ENCODE assay signal across 1 cellular context in genomic region chr6:149545754-149546471, GRCh38.
TF ChIP-seq lines count a peak whose summit lies in the region.

TSS of gene PPIL4 (minus strand) at chr6:149546043. CDS start at chr6:149546005, 38 bp downstream.

TF ChIP-seq in HEK293, 187 proteins besides CTCF, POLR2A, EP300 and RAD21 (continued from another document and continues in another):
- TF ChIP-seq ZBTB26 (tag by site-specific recombination; optimal IDR thresholded peaks at IDR 0.05) (peak; percentile 86), ZNF510 (tag by site-specific recombination; IDR thresholded peaks at IDR 0.05; ENCODE audit: insufficient replicate concordance) (no peak), ZNF623 (tag by site-specific recombination; IDR thresholded peaks at IDR 0.05) (no peak), ZNF747 (tag by site-specific recombination; IDR thresholded peaks at IDR 0.05) (no peak), ZNF175 (tag by site-specific recombination; IDR thresholded peaks at IDR 0.05) (no peak), BCL11B (tag by site-specific recombination; IDR thresholded peaks at IDR 0.05; ENCODE audit: low read depth) (no peak), ZNF560 (tag by site-specific recombination; IDR thresholded peaks at IDR 0.05; ENCODE audit: borderline replicate concordance) (no peak), ZFP3 (tag by site-specific recombination; IDR thresholded peaks at IDR 0.05; ENCODE audit: low read depth) (no peak), ZBTB1 (tag by site-specific recombination; IDR thresholded peaks at IDR 0.05) (no peak), ZBTB6 (tag by site-specific recombination; IDR thresholded peaks at IDR 0.05) (no peak), ZBTB20 (tag by site-specific recombination; IDR thresholded peaks at IDR 0.05) (peak; percentile 43; the same call in 1 of the 2 replicates), ZNF626 (tag by site-specific recombination; IDR thresholded peaks at IDR 0.05) (no peak), ZNF423 (tag by site-specific recombination; IDR thresholded peaks at IDR 0.05) (no peak), SCRT2 (tag by site-specific recombination; IDR thresholded peaks at IDR 0.05) (no peak), ZNF140 (tag by site-specific recombination; IDR thresholded peaks at IDR 0.05) (no peak), ZNF473 (tag by site-specific recombination; IDR thresholded peaks at IDR 0.05) (no peak), ZNF768 (tag by site-specific recombination; IDR thresholded peaks at IDR 0.05) (no peak), ZNF239 (tag by site-specific recombination; IDR thresholded peaks at IDR 0.05) (no peak), RBAK (tag by site-specific recombination; IDR thresholded peaks at IDR 0.05) (no peak), ZSCAN4 (tag by site-specific recombination; IDR thresholded peaks at IDR 0.05) (peak; percentile 43), GFI1B (tag by site-specific recombination; IDR thresholded peaks at IDR 0.05) (no peak), ZNF157 (tag by site-specific recombination; IDR thresholded peaks at IDR 0.05) (no peak), KLF1 (tag by site-specific recombination; IDR thresholded peaks at IDR 0.05) (peak; percentile 48), ZNF426 (tag by site-specific recombination; IDR thresholded peaks at IDR 0.05) (no peak), IKZF3 (tag by site-specific recombination; IDR thresholded peaks at IDR 0.05) (peak; percentile 18; the same call in 1 of the 2 replicates), GLIS2 (tag by site-specific recombination; IDR thresholded peaks at IDR 0.05) (peak; percentile 39), ZSCAN18 (tag by site-specific recombination; IDR thresholded peaks at IDR 0.05) (no peak), TRIM28 (IDR thresholded peaks at IDR 0.05; ENCODE audit: borderline replicate concordance, low read length) (peak; percentile 34; the same call in 1 of the 2 replicates), ZNF248 (tag by site-specific recombination; IDR thresholded peaks at IDR 0.05) (no peak), ZNF664 (tag by site-specific recombination; IDR thresholded peaks at IDR 0.05) (0 out of 2 replicates have a peak, but pooled peaks have one; percentile 25), ZBTB7A (tag by site-specific recombination; IDR thresholded peaks at IDR 0.05; ENCODE audit: low read depth) (peak; percentile 57), OSR2 (tag by site-specific recombination; IDR thresholded peaks at IDR 0.05) (no peak), SCRT1 (tag by site-specific recombination; IDR thresholded peaks at IDR 0.05; ENCODE audit: borderline replicate concordance) (no peak), ZNF610 (tag by site-specific recombination; IDR thresholded peaks at IDR 0.05; ENCODE audit: borderline replicate concordance) (peak; percentile 70; the same call in 1 of the 2 replicates), ZNF677 (tag by site-specific recombination; IDR thresholded peaks at IDR 0.05) (no peak), ZNF530 (tag by site-specific recombination; IDR thresholded peaks at IDR 0.05; ENCODE audit: low read depth) (no peak), ZNF76 (tag by site-specific recombination; IDR thresholded peaks at IDR 0.05; ENCODE audit: borderline replicate concordance, low read depth) (peak; percentile 67; the same call in 1 of the 2 replicates), ZBTB8A (tag by site-specific recombination; IDR thresholded peaks at IDR 0.05) (peak; percentile 83), PRDM2 (tag by site-specific recombination; IDR thresholded peaks at IDR 0.05; ENCODE audit: borderline replicate concordance) (no peak), ZNF335 (tag by site-specific recombination; conservative IDR thresholded peaks at IDR 0.05) (peak; percentile 84), GLI2 (tag by site-specific recombination; IDR thresholded peaks at IDR 0.05; ENCODE audit: borderline replicate concordance, low read depth) (no peak), ZNF585B (tag by site-specific recombination; IDR thresholded peaks at IDR 0.05) (no peak), ZBTB21 (tag by site-specific recombination; IDR thresholded peaks at IDR 0.05) (peak; percentile 95), ZNF600 (tag by site-specific recombination; IDR thresholded peaks at IDR 0.05) (0 out of 2 replicates have a peak, but pooled peaks have one; percentile 32)
- TF ChIP-seq, protein P1, sequence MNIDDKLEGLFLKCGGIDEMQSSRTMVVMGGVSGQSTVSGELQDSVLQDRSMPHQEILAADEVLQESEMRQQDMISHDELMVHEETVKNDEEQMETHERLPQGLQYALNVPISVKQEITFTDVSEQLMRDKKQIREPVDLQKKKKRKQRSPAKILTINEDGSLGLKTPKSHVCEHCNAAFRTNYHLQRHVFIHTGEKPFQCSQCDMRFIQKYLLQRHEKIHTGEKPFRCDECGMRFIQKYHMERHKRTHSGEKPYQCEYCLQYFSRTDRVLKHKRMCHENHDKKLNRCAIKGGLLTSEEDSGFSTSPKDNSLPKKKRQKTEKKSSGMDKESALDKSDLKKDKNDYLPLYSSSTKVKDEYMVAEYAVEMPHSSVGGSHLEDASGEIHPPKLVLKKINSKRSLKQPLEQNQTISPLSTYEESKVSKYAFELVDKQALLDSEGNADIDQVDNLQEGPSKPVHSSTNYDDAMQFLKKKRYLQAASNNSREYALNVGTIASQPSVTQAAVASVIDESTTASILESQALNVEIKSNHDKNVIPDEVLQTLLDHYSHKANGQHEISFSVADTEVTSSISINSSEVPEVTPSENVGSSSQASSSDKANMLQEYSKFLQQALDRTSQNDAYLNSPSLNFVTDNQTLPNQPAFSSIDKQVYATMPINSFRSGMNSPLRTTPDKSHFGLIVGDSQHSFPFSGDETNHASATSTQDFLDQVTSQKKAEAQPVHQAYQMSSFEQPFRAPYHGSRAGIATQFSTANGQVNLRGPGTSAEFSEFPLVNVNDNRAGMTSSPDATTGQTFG (tag by site-specific recombination; IDR thresholded peaks at IDR 0.05; ENCODE audit: borderline replicate concordance) = no peak
- TF ChIP-seq, protein P2, sequence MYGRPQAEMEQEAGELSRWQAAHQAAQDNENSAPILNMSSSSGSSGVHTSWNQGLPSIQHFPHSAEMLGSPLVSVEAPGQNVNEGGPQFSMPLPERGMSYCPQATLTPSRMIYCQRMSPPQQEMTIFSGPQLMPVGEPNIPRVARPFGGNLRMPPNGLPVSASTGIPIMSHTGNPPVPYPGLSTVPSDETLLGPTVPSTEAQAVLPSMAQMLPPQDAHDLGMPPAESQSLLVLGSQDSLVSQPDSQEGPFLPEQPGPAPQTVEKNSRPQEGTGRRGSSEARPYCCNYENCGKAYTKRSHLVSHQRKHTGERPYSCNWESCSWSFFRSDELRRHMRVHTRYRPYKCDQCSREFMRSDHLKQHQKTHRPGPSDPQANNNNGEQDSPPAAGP (tag by site-specific recombination; IDR thresholded peaks at IDR 0.05) = peak; percentile 81
- TF ChIP-seq, protein P3, sequence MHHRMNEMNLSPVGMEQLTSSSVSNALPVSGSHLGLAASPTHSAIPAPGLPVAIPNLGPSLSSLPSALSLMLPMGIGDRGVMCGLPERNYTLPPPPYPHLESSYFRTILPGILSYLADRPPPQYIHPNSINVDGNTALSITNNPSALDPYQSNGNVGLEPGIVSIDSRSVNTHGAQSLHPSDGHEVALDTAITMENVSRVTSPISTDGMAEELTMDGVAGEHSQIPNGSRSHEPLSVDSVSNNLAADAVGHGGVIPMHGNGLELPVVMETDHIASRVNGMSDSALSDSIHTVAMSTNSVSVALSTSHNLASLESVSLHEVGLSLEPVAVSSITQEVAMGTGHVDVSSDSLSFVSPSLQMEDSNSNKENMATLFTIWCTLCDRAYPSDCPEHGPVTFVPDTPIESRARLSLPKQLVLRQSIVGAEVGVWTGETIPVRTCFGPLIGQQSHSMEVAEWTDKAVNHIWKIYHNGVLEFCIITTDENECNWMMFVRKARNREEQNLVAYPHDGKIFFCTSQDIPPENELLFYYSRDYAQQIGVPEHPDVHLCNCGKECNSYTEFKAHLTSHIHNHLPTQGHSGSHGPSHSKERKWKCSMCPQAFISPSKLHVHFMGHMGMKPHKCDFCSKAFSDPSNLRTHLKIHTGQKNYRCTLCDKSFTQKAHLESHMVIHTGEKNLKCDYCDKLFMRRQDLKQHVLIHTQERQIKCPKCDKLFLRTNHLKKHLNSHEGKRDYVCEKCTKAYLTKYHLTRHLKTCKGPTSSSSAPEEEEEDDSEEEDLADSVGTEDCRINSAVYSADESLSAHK (tag by site-specific recombination; IDR thresholded peaks at IDR 0.05) = peak; percentile 41; the same call in 1 of the 2 replicates
